ENCODE assay signal across 8 cellular contexts in the genomic region with DNA sequence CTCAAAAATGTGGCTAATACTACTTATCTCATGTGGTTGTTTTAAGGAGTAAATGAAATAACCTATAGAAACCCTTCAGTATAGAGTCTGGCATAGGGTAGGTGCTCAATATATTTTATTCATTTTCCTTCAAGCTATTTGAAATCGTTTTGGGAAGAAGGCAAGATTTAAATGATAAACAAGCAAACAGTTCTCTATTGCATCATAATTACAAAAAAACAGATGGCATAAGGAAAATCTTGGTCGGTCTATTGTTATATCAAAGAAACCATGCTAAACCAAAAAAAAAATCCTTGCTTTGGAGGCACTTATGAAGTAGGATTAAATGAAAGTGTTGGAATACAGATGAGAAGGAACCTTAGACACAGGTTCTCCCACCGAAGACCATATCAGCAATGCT. TPM values are rescaled to one million over a fixed set of nuclear protein-coding genes. Genes with fewer than 3 reads are reported as not detected.
"Had no signal": no experiment of that assay in that cellular context is flagged by ENCODE, and none has a peak within 500 bp of the region (broad histone marks: within the 10 kb centered on the region; RNA-seq: fewer than 3 reads in every experiment).

No MANE protein-coding gene starts in this region.

- H2AFZ ChIP-seq: GM23248 had no signal

- H3K4me3 ChIP-seq: GM23248 had no signal

- H3K27ac ChIP-seq: GM23248 had no signal

- H3K9ac ChIP-seq: GM23248 had no signal

- H3K4me3 Mint-ChIP-seq: H9 had no signal

- FAIRE-seq: H54, HTR-8/SVneo had no signal

- DNase-seq: GM23248, GOT3, H9, HCEC 1CT, KBM-7 had no signal

- H3K27ac Mint-ChIP-seq: H9 had no signal

RNA-seq across cellular contexts. Expression of a gene that starts 17.5 kb away (rescaled TPM):
- total RNA-seq: GM23248, H9, HT-29 had no signal
- polyA plus RNA-seq: GM23248 had no signal
